ENCODE assay signal across 8 cellular contexts in genomic region chr2:30862054-30862651, GRCh38. TPM values are rescaled to one million over a fixed set of nuclear protein-coding genes. Genes with fewer than 3 reads are reported as not detected.
DNase-seq lines count a peak whose midpoint lies in the region; ATAC-seq and TF ChIP-seq lines count a peak whose summit lies in the region.

No MANE protein-coding gene starts in this region.

- peak; percentile 67 for ATAC-seq in HG02623 (IDR thresholded peaks at IDR 0.05; ENCODE audit: unreplicated experiment)
- ATAC-seq in omental fat pad (ENCODE audit: low FRiP score): no peak

- H3K4me1 ChIP-seq in parathyroid adenoma: peaks cover 9% of the 10 kb centered on the region

- no peak overlapping the region for H3K4me3 ChIP-seq in fibroblast of the aortic adventitia (ENCODE audit: low read depth, low read length)
- no peak overlapping the region for H3K4me3 ChIP-seq in parathyroid adenoma (ENCODE audit: low read depth, low read length)

- DNase-seq in NCI-H1417 (lab: John Stamatoyannopoulos, UW): peak in 2 of 3 experiments; percentile 41 to 87
- no peak for DNase-seq in NCI-H1417 treated with DMSO at 0.1 percent for 48 hours (lab: John Stamatoyannopoulos, UW)
- DNase-seq in NCI-H510A treated with DMSO at 0.1 percent for 48 hours (lab: John Stamatoyannopoulos, UW): peak; percentile 67
- peak; percentile 33 for DNase-seq in activated CD4-positive, alpha-beta T cell treated with anti-CD3 and anti-CD28 coated beads, Interleukin-2, amount 50 U/mL, for 1 hour
- DNase-seq in fibroblast of the aortic adventitia (ENCODE audit: low read depth): peak; percentile 65
- DNase-seq in omental fat pad (ENCODE audit: low spot score): no peak

- no peak overlapping the region for H3K4me2 ChIP-seq in parathyroid adenoma (ENCODE audit: low read length)

- no peak overlapping the region for H2AFZ ChIP-seq in parathyroid adenoma

- no peak overlapping the region for H3K27ac ChIP-seq in parathyroid adenoma

- no peaks in the 10 kb centered on the region for H3K27me3 ChIP-seq in parathyroid adenoma (ENCODE audit: control insufficient read depth, insufficient read depth, low read length)

- H3K9me3 ChIP-seq in parathyroid adenoma (ENCODE audit: control insufficient read depth, low read length): no peaks in the 10 kb centered on the region

- peak; percentile 58 for TF ChIP-seq CTCF in fibroblast of the aortic adventitia (IDR thresholded peaks at IDR 0.05; ENCODE audit: insufficient read depth, low read length)
- peak; percentile 67 for TF ChIP-seq CTCF in parathyroid adenoma (IDR thresholded peaks at IDR 0.05)
- no peak for TF ChIP-seq CTCF in omental fat pad (IDR thresholded peaks at IDR 0.05)

- no peak overlapping the region for H3K9ac ChIP-seq in parathyroid adenoma

- H3K79me2 ChIP-seq in parathyroid adenoma: no peaks in the 10 kb centered on the region

- no peaks in the 10 kb centered on the region for H3K36me3 ChIP-seq in parathyroid adenoma (ENCODE audit: control insufficient read depth, insufficient read depth, low read length)

RNA-seq across cellular contexts. Expression of gene CAPN13, which starts 54.9 kb away (rescaled TPM):
- total RNA-seq in fibroblast of the aortic adventitia (ENCODE audit: low replicate concordance) (not detected in 2 replicates), omental fat pad (not detected)

Comparison
In these comparisons a context has a peak if more than half of its experiments do, and no peak if none do; other contexts are left out.
1. DNase-seq: peak in NCI-H1417 (2 of 3), NCI-H510A treated with DMSO at 0.1 percent for 48 hours (single experiment), activated CD4-positive, alpha-beta T cell treated with anti-CD3 and anti-CD28 coated beads, Interleukin-2, amount 50 U/mL, for 1 hour (single experiment) and fibroblast of the aortic adventitia (single experiment); none in NCI-H1417 treated with DMSO at 0.1 percent for 48 hours (single experiment) and omental fat pad (single experiment).
2. CTCF ChIP-seq: peak in fibroblast of the aortic adventitia (single experiment) and parathyroid adenoma (single experiment); none in omental fat pad (0 of 3).